2 cellular contexts compared by ENCODE assay signal in genomic region chr11:94597896-94598295, GRCh38.
TF ChIP-seq lines count a peak whose summit lies in the region.

No MANE protein-coding gene starts in this region.

TF ChIP-seq in SK-N-SH, 30 proteins besides CTCF, POLR2A, EP300 and RAD21 (continued from another document):
- TF ChIP-seq USF2 (IDR thresholded peaks at IDR 0.05; ENCODE audit: borderline replicate concordance, low read depth, low read length) (no peak), RCOR1 (IDR thresholded peaks at IDR 0.05; ENCODE audit: low read length) (no peak), TEAD4 (IDR thresholded peaks at IDR 0.05; ENCODE audit: borderline replicate concordance, insufficient read depth) (no peak), PBX3 (IDR thresholded peaks at IDR 0.05) (no peak)

TF ChIP-seq in SK-N-SH treated with all-trans-retinoic acid at 6 μM for 48 hours, 23 proteins besides CTCF, POLR2A, EP300 and RAD21 (continued from another document):
- TF ChIP-seq PPARA (CRISPR knock-in tag; IDR thresholded peaks at IDR 0.05; ENCODE audit: borderline replicate concordance) (no peak), RARB (CRISPR knock-in tag; IDR thresholded peaks at IDR 0.05) (no peak), ZNF70 (CRISPR knock-in tag; IDR thresholded peaks at IDR 0.05) (no peak), CREB5 (CRISPR knock-in tag; IDR thresholded peaks at IDR 0.05; ENCODE audit: low read depth) (no peak), GLIS3 (CRISPR knock-in tag; IDR thresholded peaks at IDR 0.05) (no peak), ISL1 (CRISPR knock-in tag; IDR thresholded peaks at IDR 0.05) (no peak), ESRRG (CRISPR knock-in tag; IDR thresholded peaks at IDR 0.05) (no peak), SNAI2 (CRISPR knock-in tag; IDR thresholded peaks at IDR 0.05) (no peak), BACH2 (CRISPR knock-in tag; IDR thresholded peaks at IDR 0.05; ENCODE audit: borderline replicate concordance) (no peak), OSR1 (CRISPR knock-in tag; IDR thresholded peaks at IDR 0.05) (no peak), ZFP30 (CRISPR knock-in tag; IDR thresholded peaks at IDR 0.05) (no peak)
- TF ChIP-seq, protein P1, sequence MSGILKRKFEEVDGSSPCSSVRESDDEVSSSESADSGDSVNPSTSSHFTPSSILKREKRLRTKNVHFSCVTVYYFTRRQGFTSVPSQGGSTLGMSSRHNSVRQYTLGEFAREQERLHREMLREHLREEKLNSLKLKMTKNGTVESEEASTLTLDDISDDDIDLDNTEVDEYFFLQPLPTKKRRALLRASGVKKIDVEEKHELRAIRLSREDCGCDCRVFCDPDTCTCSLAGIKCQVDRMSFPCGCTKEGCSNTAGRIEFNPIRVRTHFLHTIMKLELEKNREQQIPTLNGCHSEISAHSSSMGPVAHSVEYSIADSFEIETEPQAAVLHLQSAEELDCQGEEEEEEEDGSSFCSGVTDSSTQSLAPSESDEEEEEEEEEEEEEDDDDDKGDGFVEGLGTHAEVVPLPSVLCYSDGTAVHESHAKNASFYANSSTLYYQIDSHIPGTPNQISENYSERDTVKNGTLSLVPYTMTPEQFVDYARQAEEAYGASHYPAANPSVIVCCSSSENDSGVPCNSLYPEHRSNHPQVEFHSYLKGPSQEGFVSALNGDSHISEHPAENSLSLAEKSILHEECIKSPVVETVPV (CRISPR knock-in tag; IDR thresholded peaks at IDR 0.05) = no peak
